In genomic region chr14:99815696-99816095, GRCh38 we compare ENCODE assay signal across 10 cellular contexts. TPM values are rescaled to one million over a fixed set of nuclear protein-coding genes. Genes with fewer than 3 reads are reported as not detected.
"Had no signal": no experiment of that assay in that cellular context is flagged by ENCODE, and none has a peak within 500 bp of the region (broad histone marks: within the 10 kb centered on the region; RNA-seq: fewer than 3 reads in every experiment).

No MANE protein-coding gene starts in this region.

- H3K36me3 Mint-ChIP-seq: naive thymus-derived CD4-positive, alpha-beta T cell had no signal

- H3K9me3 Mint-ChIP-seq: dendritic cell treated with granulocyte-macrophage colony-stimulating factor and Interleukin-4, amounts not matched to agents 40 ng/mL and 50 ng/mL, for 4 days; naive thymus-derived CD4-positive, alpha-beta T cell; nephron progenitor cell had no signal

- DNase-seq: esophagus squamous epithelium; foreskin keratinocyte; mesendoderm; naive thymus-derived CD4-positive, alpha-beta T cell; nephron progenitor cell; posterior cingulate gyrus; stimulated activated naive CD4-positive, alpha-beta T cell; stomach; upper lobe of right lung had no signal

- H3K27ac Mint-ChIP-seq: dendritic cell treated with granulocyte-macrophage colony-stimulating factor and Interleukin-4, amounts not matched to agents 40 ng/mL and 50 ng/mL, for 4 days; naive thymus-derived CD4-positive, alpha-beta T cell; nephron progenitor cell had no signal

- H3K4me3 Mint-ChIP-seq: dendritic cell treated with granulocyte-macrophage colony-stimulating factor and Interleukin-4, amounts not matched to agents 40 ng/mL and 50 ng/mL, for 4 days; naive thymus-derived CD4-positive, alpha-beta T cell; nephron progenitor cell had no signal

RNA-seq across cellular contexts. Expression of gene EML1, which starts 22.5 kb away (rescaled TPM):
- total RNA-seq: naive thymus-derived CD4-positive, alpha-beta T cell had no signal
- polyA plus RNA-seq: naive thymus-derived CD4-positive, alpha-beta T cell had no signal
